ENCODE assay signal across 9 cellular contexts in the genomic region with DNA sequence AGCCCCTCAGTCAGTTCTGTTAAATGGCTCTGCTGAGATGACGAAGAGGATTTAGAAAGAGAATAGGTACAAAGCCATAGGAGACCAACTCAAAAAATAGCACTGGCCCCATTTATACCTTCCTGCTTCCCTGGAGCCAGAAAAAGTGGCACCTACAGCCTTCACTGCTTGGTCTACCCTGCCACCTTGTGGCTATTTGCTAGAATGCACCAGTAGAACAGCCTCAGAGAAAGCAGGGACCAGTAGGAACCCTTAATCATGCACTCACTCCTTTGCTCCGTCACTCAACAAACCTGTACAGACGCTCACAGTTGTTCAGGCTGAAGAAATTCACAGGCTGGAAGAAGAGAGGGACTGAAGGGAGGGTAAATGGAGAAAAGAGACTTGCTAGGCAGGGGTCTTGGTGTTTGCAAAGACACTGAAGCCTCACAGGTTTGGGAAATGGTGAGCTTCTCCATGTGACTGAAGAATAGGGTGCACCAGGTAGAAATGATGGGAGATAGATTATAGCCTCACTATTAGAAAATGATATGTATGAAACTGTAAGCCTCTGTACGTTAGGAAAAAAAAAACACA. TPM values are rescaled to one million over a fixed set of nuclear protein-coding genes. Genes with fewer than 3 reads are reported as not detected.
DNase-seq lines count a peak whose midpoint lies in the region; ATAC-seq and TF ChIP-seq lines count a peak whose summit lies in the region.
"Had no signal": no experiment of that assay in that cellular context is flagged by ENCODE, and none has a peak within 500 bp of the region (broad histone marks: within the 10 kb centered on the region; RNA-seq: fewer than 3 reads in every experiment).

No MANE protein-coding gene starts in this region.

- H3K4me1 Mint-ChIP-seq in CD4-positive, alpha-beta T cell (ENCODE audit: low read depth): peaks cover 14% of the 10 kb centered on the region

- H3K27me3 Mint-ChIP-seq in CD4-positive, alpha-beta T cell: no peaks in the 10 kb centered on the region

- no peaks in the 10 kb centered on the region for H3K4me1 ChIP-seq in lung (ENCODE audit: control insufficient read depth in 2 of 2, insufficient read depth in 2 of 2, low read length in 2 of 2)

- intact Hi-C loops in CD4-positive, alpha-beta T cell (cut with DNase I, micrococcal nuclease): loop anchor here (1.0 to 10.0 kb wide), 5 partner anchors 98 to 494 kb away; no protein-coding TSS in a partner anchor

- no peak overlapping the region for H3K4me3 Mint-ChIP-seq in CD4-positive, alpha-beta T cell

- CTCF ChIA-PET in CD4-positive, alpha-beta T cell (lab: Charles Lee): interaction anchor here (0.6 to 3.3 kb wide), 8 partner anchors 11 to 1771 kb away, joined by 3 to 28 read pairs (median 3); a partner anchor contains a TSS

- peak; percentile 53 to 70 (median 60) for DNase-seq in CD4-positive, alpha-beta T cell
- DNase-seq in NCI-H524 treated with DMSO at 0.1 percent for 48 hours (lab: John Stamatoyannopoulos, UW) (peak; percentile 12), dedifferentiated amniotic fluid mesenchymal stem cell (ENCODE audit: extremely low spot score) (peak; percentile 73), lung (ENCODE audit: low spot score) (peak; percentile 73)
- peak; percentile 55 to 79 for DNase-seq in activated CD4-positive, alpha-beta T cell treated with anti-CD3 and anti-CD28 coated beads for 4 hours
- peak; percentile 42 for DNase-seq in stimulated activated CD8-positive, alpha-beta memory T cell treated with anti-CD3 and anti-CD28 coated beads, Interleukin-2, amount 100 ng/mL, for 1 hour (ENCODE audit: low read depth in 2 of 2)

- no peak overlapping the region for H3K27ac ChIP-seq in CD4-positive, alpha-beta T cell (ENCODE audit: low read depth, low read length)
- H3K27ac ChIP-seq in lung (ENCODE audit: low read depth in 1 of 2, low read length in 1 of 2): no peak overlapping the region

- H3K27ac Mint-ChIP-seq in CD4-positive, alpha-beta T cell: no peak overlapping the region

- POLR2A ChIA-PET in CD4-positive, alpha-beta T cell (lab: Charles Lee): no interaction called here

- no peaks in the 10 kb centered on the region for H3K36me3 ChIP-seq in lung (ENCODE audit: control insufficient read depth in 2 of 2, insufficient read depth in 2 of 2, low read length in 2 of 2)

- peak; percentile 90 for ATAC-seq in CD4-positive, alpha-beta T cell (ENCODE audit: poor library complexity)
- ATAC-seq in GM19395 (IDR thresholded peaks at IDR 0.05; ENCODE audit: unreplicated experiment) (peak; percentile 93), HG03469 (IDR thresholded peaks at IDR 0.05; ENCODE audit: unreplicated experiment) (peak; percentile 76), lung (ENCODE audit: insufficient read depth, low FRiP score) (peak; percentile 77)

- peak; percentile 89 for TF ChIP-seq CTCF in CD4-positive, alpha-beta T cell (IDR thresholded peaks at IDR 0.05)
- TF ChIP-seq CTCF in lung (IDR thresholded peaks at IDR 0.05; ENCODE audit: control extremely low read depth, extremely low read depth): peak; percentile 97

- H3K9me3 ChIP-seq in CD4-positive, alpha-beta T cell (ENCODE audit: control insufficient read depth, low read length): no peaks in the 10 kb centered on the region
- H3K9me3 ChIP-seq in lung (ENCODE audit: control insufficient read depth in 2 of 2, insufficient read depth in 1 of 2, low read length in 1 of 2): no peaks in the 10 kb centered on the region

- H3K27me3 ChIP-seq in CD4-positive, alpha-beta T cell (ENCODE audit: control insufficient read depth, insufficient read depth, low read length): no peaks in the 10 kb centered on the region
- H3K27me3 ChIP-seq in lung (ENCODE audit: control insufficient read depth, insufficient read depth): no peaks in the 10 kb centered on the region

- H3K4me3 ChIP-seq in lung: no peak overlapping the region

- no peaks in the 10 kb centered on the region for H3K9me3 Mint-ChIP-seq in CD4-positive, alpha-beta T cell

- H3K36me3 Mint-ChIP-seq in CD4-positive, alpha-beta T cell (ENCODE audit: low read depth): no peaks in the 10 kb centered on the region

- 20 to 37% methylated on average over 4 of the region's 4 CpGs for WGBS in lung, 2 donors

RNA-seq across cellular contexts. Expression of a gene that starts 12.1 kb away (rescaled TPM):
- not detected for total RNA-seq in CD4-positive, alpha-beta T cell
- total RNA-seq in lung: not detected
- not detected for polyA plus RNA-seq in lung
- total RNA-seq: T-helper 1 cell treated with Interleukin-12 subunit alpha and Interleukin-12 subunit beta and Interleukin-4 antibody, amounts not matched to agents 30 ng/mL and 1 ng/mL, for 36 hours had no signal

RNA-seq across cellular contexts. Expression of a gene that starts 30.8 kb away (rescaled TPM):
- 10 to 100 TPM; 76.6 to 79.6 TPM for total RNA-seq in CD4-positive, alpha-beta T cell
- 100 to 1,000 TPM in 1 of 2 donors, 10 to 100 TPM in 1; 52.2 to 101 TPM for total RNA-seq in lung
- 100 to 1,000 TPM in 1 of 2 donors, 10 to 100 TPM in 1; 29.4 to 137 TPM for polyA plus RNA-seq in lung

RNA-seq across cellular contexts. Expression of a gene that starts 44.3 kb away (rescaled TPM):
- total RNA-seq in CD4-positive, alpha-beta T cell: not detected
- 1 to 10 TPM in 1 of 2 donors, not detected in 1; 3.0 TPM for total RNA-seq in lung
- under 1 TPM; 0.24 to 0.27 TPM for polyA plus RNA-seq in lung
- total RNA-seq: T-helper 1 cell treated with Interleukin-12 subunit alpha and Interleukin-12 subunit beta and Interleukin-4 antibody, amounts not matched to agents 30 ng/mL and 1 ng/mL, for 36 hours had no signal

Comparison
In these comparisons a context has a peak if more than half of its experiments do, and no peak if none do; other contexts are left out.
1. DNase-seq: peak in every context shown above with its lines; median percentile 73 in dedifferentiated amniotic fluid mesenchymal stem cell; 73 in lung; 67 in activated CD4-positive, alpha-beta T cell treated with anti-CD3 and anti-CD28 coated beads for 4 hours; 60 in CD4-positive, alpha-beta T cell; 42 in stimulated activated CD8-positive, alpha-beta memory T cell treated with anti-CD3 and anti-CD28 coated beads, Interleukin-2, amount 100 ng/mL, for 1 hour; 12 in NCI-H524 treated with DMSO at 0.1 percent for 48 hours.